ENCODE assay signal across 8 cellular contexts in genomic region chr19:3670258-3670795, GRCh38. TPM values are rescaled to one million over a fixed set of nuclear protein-coding genes. Genes with fewer than 3 reads are reported as not detected.
DNase-seq lines count a peak whose midpoint lies in the region; ATAC-seq and TF ChIP-seq lines count a peak whose summit lies in the region.
"Had no signal": no experiment of that assay in that cellular context is flagged by ENCODE, and none has a peak within 500 bp of the region (broad histone marks: within the 10 kb centered on the region; RNA-seq: fewer than 3 reads in every experiment).

No MANE protein-coding gene starts in this region.

- peaks cover 16 to 33% of the 10 kb centered on the region in 2 donors for H3K4me1 Mint-ChIP-seq in effector memory CD8-positive, alpha-beta T cell (ENCODE audit: low read depth in 2 of 2)

- H2BK15ac ChIP-seq in mesenchymal stem cell (ENCODE audit: low read depth, poor library complexity, severe bottlenecking), result peak overlapping the region; percentile 35

- H3K4me1 ChIP-seq in mesenchymal stem cell (ENCODE audit: control insufficient read depth, insufficient read depth, low read depth, low read length), result peaks cover 87% of the 10 kb centered on the region
- H3K4me1 ChIP-seq in thyroid gland, result peaks cover 6 to 37% of the 10 kb centered on the region in 2 donors
- peaks cover 17% of the 10 kb centered on the region for H3K4me1 ChIP-seq in effector memory CD4-positive, alpha-beta T cell (ENCODE audit: control insufficient read depth, insufficient read depth, low read length, poor library complexity, severe bottlenecking)

- no peaks in the 10 kb centered on the region for H3K9me3 Mint-ChIP-seq in effector memory CD8-positive, alpha-beta T cell

- H3K4me3 Mint-ChIP-seq in effector memory CD8-positive, alpha-beta T cell, result peak overlapping the region; percentile 68 to 73

- peak overlapping the region; percentile 76 to 82 for H3K27ac Mint-ChIP-seq in effector memory CD8-positive, alpha-beta T cell

- H4K8ac ChIP-seq in mesenchymal stem cell (ENCODE audit: low read length), result peak overlapping the region; percentile 79

- H3K23ac ChIP-seq in mesenchymal stem cell (ENCODE audit: low read length in 2 of 2), result no peak overlapping the region

- peak overlapping the region; percentile 19 for H3K4me2 ChIP-seq in mesenchymal stem cell (ENCODE audit: low read length, poor library complexity, severe bottlenecking)

- 55% methylated on average over 17 of the region's 17 CpGs for whole genome bisulfite sequencing in mesenchymal stem cell
- WGBS in thyroid gland, 2 donors, result 63 to 67% methylated on average over 11 to 14 of the region's 17 CpGs

- H3K27ac ChIP-seq in mesenchymal stem cell (ENCODE audit: low read length, poor library complexity, severe bottlenecking), result peak overlapping the region; percentile 91
- H3K27ac ChIP-seq in thyroid gland, result peak overlapping the region; percentile 88 to 95 (median 91)
- H3K27ac ChIP-seq in effector memory CD4-positive, alpha-beta T cell (ENCODE audit: insufficient read depth, low read length, poor library complexity, severe bottlenecking), result no peak overlapping the region

- peaks cover 5 to 63% of the 10 kb centered on the region in 2 experiments for H3K36me3 ChIP-seq in mesenchymal stem cell (ENCODE audit: control insufficient read depth in 1 of 2, insufficient read depth in 2 of 2, low read depth in 1 of 2, low read length in 2 of 2)
- no peaks in the 10 kb centered on the region for H3K36me3 ChIP-seq in thyroid gland
- no peaks in the 10 kb centered on the region for H3K36me3 ChIP-seq in effector memory CD4-positive, alpha-beta T cell (ENCODE audit: control insufficient read depth, insufficient read depth, low read length)

- H3K4me3 ChIP-seq in mesenchymal stem cell (ENCODE audit: insufficient read depth in 1 of 2, low read depth in 1 of 2, low read length in 2 of 2) (peak overlapping the region in 1 of 2 experiments; percentile 65), thyroid gland (replicated peaks in 1 of 3) (no peak overlapping the region)
- no peak overlapping the region for H3K4me3 ChIP-seq in effector memory CD4-positive, alpha-beta T cell (ENCODE audit: insufficient read depth, low read depth, low read length, poor library complexity, severe bottlenecking)

- H3K14ac ChIP-seq in mesenchymal stem cell (ENCODE audit: low read length in 2 of 2), result no peak overlapping the region

- H3K36me3 Mint-ChIP-seq in effector memory CD8-positive, alpha-beta T cell (ENCODE audit: insufficient read depth), result peaks cover 7% of the 10 kb centered on the region
- H3K36me3 Mint-ChIP-seq: activated naive CD8-positive, alpha-beta T cell had no signal

- DNase-seq in M059J (ENCODE audit: low read depth) (peak; percentile 12), mesenchymal stem cell (peak; percentile 91), thyroid gland (peak; percentile 26 to 33), NCI-H510A treated with DMSO at 0.1 percent for 48 hours (lab: John Stamatoyannopoulos, UW) (no peak)
- DNase-seq in effector memory CD8-positive, alpha-beta T cell, result no peak
- DNase-seq in effector memory CD4-positive, alpha-beta T cell, result no peak
- DNase-seq in stimulated activated CD8-positive, alpha-beta memory T cell treated with anti-CD3 and anti-CD28 coated beads, Interleukin-4, amount 100 ng/mL, for 48 hours, result no peak

- no peak overlapping the region for H2BK120ac ChIP-seq in mesenchymal stem cell (ENCODE audit: low read depth, low read length)

- H3K27me3 ChIP-seq in mesenchymal stem cell (ENCODE audit: control insufficient read depth in 1 of 2, insufficient read depth in 1 of 2, low read length in 2 of 2) (no peaks in the 10 kb centered on the region), thyroid gland (no peaks in the 10 kb centered on the region)
- no peaks in the 10 kb centered on the region for H3K27me3 ChIP-seq in effector memory CD4-positive, alpha-beta T cell (replicated peaks; ENCODE audit: control insufficient read depth, insufficient read depth, low read length, poor library complexity, severe bottlenecking)

- intact Hi-C loops in thyroid gland (cut with DNase I), result no loop called here

- H3K79me1 ChIP-seq in mesenchymal stem cell (replicated peaks; ENCODE audit: low read length, poor library complexity, severe bottlenecking), result peaks cover 14% of the 10 kb centered on the region

- peak overlapping the region; percentile 85 for H2AK5ac ChIP-seq in mesenchymal stem cell (ENCODE audit: low read length, severe bottlenecking)

- peak overlapping the region; percentile 75 for H2BK5ac ChIP-seq in mesenchymal stem cell (ENCODE audit: low read depth, low read length, poor library complexity, severe bottlenecking)

- peak in 1 of 2 donors; percentile 30 for TF ChIP-seq POLR2A in thyroid gland (IDR thresholded peaks at IDR 0.05)

- no peak for TF ChIP-seq CTCF in thyroid gland (IDR thresholded peaks at IDR 0.05)

- peak overlapping the region in 1 of 2 experiments; percentile 65 for H2BK12ac ChIP-seq in mesenchymal stem cell (ENCODE audit: low read length in 2 of 2)

- H3K9ac ChIP-seq in mesenchymal stem cell (ENCODE audit: low read length), result peak overlapping the region; percentile 95

- H3K18ac ChIP-seq in mesenchymal stem cell (ENCODE audit: low read depth in 1 of 2, low read length in 2 of 2), result peak overlapping the region; percentile 55 to 65

- H4K91ac ChIP-seq in mesenchymal stem cell (ENCODE audit: low read length), result peak overlapping the region; percentile 79

- ATAC-seq in effector memory CD8-positive, alpha-beta T cell (replicated peaks), result no peak

- H3K27me3 Mint-ChIP-seq in effector memory CD8-positive, alpha-beta T cell, result no peaks in the 10 kb centered on the region
- H3K27me3 Mint-ChIP-seq: activated naive CD8-positive, alpha-beta T cell had no signal

- H2AFZ ChIP-seq in mesenchymal stem cell (ENCODE audit: low read depth, low read length), result no peak overlapping the region

- H3K9me3 ChIP-seq in mesenchymal stem cell (ENCODE audit: control insufficient read depth, low read length), result no peaks in the 10 kb centered on the region
- H3K9me3 ChIP-seq in thyroid gland, result no peaks in the 10 kb centered on the region
- H3K9me3 ChIP-seq in effector memory CD4-positive, alpha-beta T cell (ENCODE audit: control insufficient read depth, low read length), result no peaks in the 10 kb centered on the region

- H3K4ac ChIP-seq in mesenchymal stem cell (ENCODE audit: low read depth in 1 of 2, low read length in 2 of 2), result peak overlapping the region in 1 of 2 experiments; percentile 72

RNA-seq across cellular contexts. Expression of gene PIP5K1C, which starts 29.9 kb away (rescaled TPM):
- 11.4 and 15.8 TPM in 2 replicates for total RNA-seq in M059J (2014; rRNA removed; shearing (Covaris generic))
- polyA plus RNA-seq in mesenchymal stem cell (2013, experiment 1 of 2), result 52.2 TPM
- 51.8 TPM for polyA plus RNA-seq in mesenchymal stem cell (2013, experiment 2 of 2)
- total RNA-seq in thyroid gland, result 10 to 100 TPM; 23.2 to 42.4 (median 35.0) TPM

RNA-seq across cellular contexts. Expression of gene TJP3, which starts 37.9 kb away (rescaled TPM):
- 0.30 and 0.49 TPM in 2 replicates for total RNA-seq in M059J (2014; rRNA removed; shearing (Covaris generic))
- polyA plus RNA-seq in mesenchymal stem cell (2013, experiment 1 of 2), result not detected
- polyA plus RNA-seq in mesenchymal stem cell (2013, experiment 2 of 2), result not detected
- total RNA-seq in thyroid gland, result 10 to 100 TPM; 29.7 to 43.7 (median 39.8) TPM

RNA-seq across cellular contexts. Expression of gene CACTIN, which starts 43.7 kb away (rescaled TPM):
- total RNA-seq in M059J (2014; rRNA removed; shearing (Covaris generic)), result 13.7 and 31.1 TPM in 2 replicates
- 16.6 TPM for polyA plus RNA-seq in mesenchymal stem cell (2013, experiment 1 of 2)
- polyA plus RNA-seq in mesenchymal stem cell (2013, experiment 2 of 2), result 16.4 TPM
- 10 to 100 TPM; 18.8 to 30.6 (median 24.5) TPM for total RNA-seq in thyroid gland

Comparison
In these comparisons a context has a peak if more than half of its experiments do, and no peak if none do; other contexts are left out.
1. DNase-seq: peak in M059J (single experiment), mesenchymal stem cell (single experiment) and thyroid gland (2 of 2); none in effector memory CD8-positive, alpha-beta T cell (0 of 3), NCI-H510A treated with DMSO at 0.1 percent for 48 hours (single experiment), effector memory CD4-positive, alpha-beta T cell (0 of 3) and stimulated activated CD8-positive, alpha-beta memory T cell treated with anti-CD3 and anti-CD28 coated beads, Interleukin-4, amount 100 ng/mL, for 48 hours (single experiment).
2. RNA of gene TJP3, which starts 37.9 kb away (total RNA-seq): 29.7 to 43.7 TPM in thyroid gland; 0.30 to 0.49 TPM in M059J; every median in the first group is over 10 times any median in the second.